In the genomic region with DNA sequence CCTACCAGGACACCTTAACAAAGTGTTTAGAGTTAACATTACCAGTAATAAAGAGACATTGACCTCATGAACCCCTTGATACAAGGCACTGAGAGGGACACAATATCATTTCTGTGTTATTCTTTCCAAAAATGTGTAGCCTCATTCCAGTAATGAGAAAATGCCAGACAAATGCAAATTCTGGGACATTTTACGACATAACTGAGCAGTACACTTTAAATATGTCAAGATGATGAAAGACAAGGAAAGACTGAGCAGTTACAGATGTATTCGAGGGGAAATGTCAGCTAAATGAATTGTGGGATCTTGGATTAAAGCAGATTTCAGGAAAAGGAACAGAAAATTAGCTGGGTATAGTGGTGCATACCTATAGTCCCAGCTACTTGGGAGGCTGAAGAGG, we compare ENCODE assay signal across 23 cellular contexts.
DNase-seq lines count a peak whose midpoint lies in the region; ATAC-seq and TF ChIP-seq lines count a peak whose summit lies in the region.
"Had no signal": no experiment of that assay in that cellular context is flagged by ENCODE, and none has a peak within 500 bp of the region (broad histone marks: within the 10 kb centered on the region; RNA-seq: fewer than 3 reads in every experiment).

No MANE protein-coding gene starts in this region.

- ATAC-seq in stimulated activated naive CD8-positive, alpha-beta T cell treated with anti-CD3 and anti-CD28 coated beads, Interleukin-15, amount 100 ng/mL, for 72 hours = no peak
- ATAC-seq in stimulated activated naive CD8-positive, alpha-beta T cell treated with anti-CD3 and anti-CD28 coated beads, Interleukin-15, Interleukin-2, amounts not matched to agents 100 U/mL and 50 U/mL, for 24 hours = no peak
- ATAC-seq in GM19328 (IDR thresholded peaks at IDR 0.05; ENCODE audit: unreplicated experiment) (no peak), GM21576 (IDR thresholded peaks at IDR 0.05; ENCODE audit: unreplicated experiment) (no peak)

- H3K4me3 Mint-ChIP-seq in stimulated activated naive CD8-positive, alpha-beta T cell treated with anti-CD3 and anti-CD28 coated beads, Interleukin-15, amount 100 ng/mL, for 72 hours = no peak overlapping the region
- H3K4me3 Mint-ChIP-seq: activated B cell treated with CpG ODN at 0.5 μM for 24 hours; activated naive CD8-positive, alpha-beta T cell; B cell; brain had no signal

- no peaks in the 10 kb centered on the region for H3K9me3 ChIP-seq in adipocyte (ENCODE audit: control insufficient read depth, low read length)
- H3K9me3 ChIP-seq: esophagus squamous epithelium, HAP-1, tibial nerve had no signal

- no peaks in the 10 kb centered on the region for H3K9me3 Mint-ChIP-seq in stimulated activated naive CD8-positive, alpha-beta T cell treated with anti-CD3 and anti-CD28 coated beads, Interleukin-15, amount 100 ng/mL, for 72 hours
- H3K9me3 Mint-ChIP-seq: activated B cell treated with CpG ODN at 0.5 μM for 24 hours, brain had no signal

- no peak for TF ChIP-seq CTCF in fibroblast of pulmonary artery (IDR thresholded peaks at IDR 0.05; ENCODE audit: low read length, missing control alignments)

- peaks cover 20% of the 10 kb centered on the region for H3K4me1 ChIP-seq in adipocyte (ENCODE audit: control insufficient read depth, insufficient read depth, low read length)
- H3K4me1 ChIP-seq: tibial nerve had no signal

- H3K27ac Mint-ChIP-seq in stimulated activated naive CD8-positive, alpha-beta T cell treated with anti-CD3 and anti-CD28 coated beads, Interleukin-15, amount 100 ng/mL, for 72 hours = peak overlapping the region; percentile 25 to 37
- H3K27ac Mint-ChIP-seq: activated B cell treated with CpG ODN at 0.5 μM for 24 hours; activated naive CD8-positive, alpha-beta T cell; B cell had no signal

- no peak for DNase-seq in stimulated activated naive CD8-positive, alpha-beta T cell treated with anti-CD3 and anti-CD28 coated beads, Interleukin-15, amount 100 ng/mL, for 72 hours
- no peak for DNase-seq in stimulated activated naive CD8-positive, alpha-beta T cell treated with anti-CD3 and anti-CD28 coated beads, Interleukin-15, Interleukin-2, amounts not matched to agents 100 U/mL and 50 U/mL, for 24 hours
- DNase-seq in adipocyte (ENCODE audit: low read depth) (peak; percentile 82), fibroblast of pulmonary artery (ENCODE audit: low read depth) (peak; percentile 7), AG08395 (ENCODE audit: low spot score) (no peak), T1000 (lab: John Stamatoyannopoulos, UW) (no peak)
- DNase-seq: 8988T; activated B cell treated with CpG ODN at 0.5 μM for 24 hours; activated CD4-positive, alpha-beta T cell treated with anti-CD3 and anti-CD28 coated beads, Interleukin-2, amount 50 U/mL, for 4 hours; DND-41; effector CD8-positive, alpha-beta T cell; esophagus squamous epithelium; kidney glomerular epithelial cell; NCI-H1105; NCI-H2029 treated with DMSO at 0.1 percent for 48 hours; NCI-H2227 treated with DMSO at 0.1 percent for 48 hours had no signal

- peaks cover 5% of the 10 kb centered on the region for H3K4me1 Mint-ChIP-seq in stimulated activated naive CD8-positive, alpha-beta T cell treated with anti-CD3 and anti-CD28 coated beads, Interleukin-15, amount 100 ng/mL, for 72 hours
- H3K4me1 Mint-ChIP-seq: activated B cell treated with CpG ODN at 0.5 μM for 24 hours, B cell had no signal

- H3K4me3 ChIP-seq in adipocyte (ENCODE audit: low read length) = no peak overlapping the region
- H3K4me3 ChIP-seq in fibroblast of pulmonary artery (replicated peaks; ENCODE audit: low read depth, low read length) = no peak overlapping the region
- H3K4me3 ChIP-seq: esophagus squamous epithelium, HAP-1, tibial nerve had no signal

- H3K27me3 Mint-ChIP-seq in stimulated activated naive CD8-positive, alpha-beta T cell treated with anti-CD3 and anti-CD28 coated beads, Interleukin-15, amount 100 ng/mL, for 72 hours = no peaks in the 10 kb centered on the region
- H3K27me3 Mint-ChIP-seq: activated B cell treated with CpG ODN at 0.5 μM for 24 hours; activated naive CD8-positive, alpha-beta T cell; B cell; brain had no signal

- no peaks in the 10 kb centered on the region for H3K27me3 ChIP-seq in adipocyte (replicated peaks; ENCODE audit: control insufficient read depth, insufficient read depth, low read length)
- H3K27me3 ChIP-seq: esophagus squamous epithelium, tibial nerve had no signal

- no peaks in the 10 kb centered on the region for H3K36me3 ChIP-seq in adipocyte (ENCODE audit: control insufficient read depth, insufficient read depth, low read length, severe bottlenecking)
- H3K36me3 ChIP-seq: HAP-1, tibial nerve had no signal

- H3K9ac ChIP-seq in adipocyte (ENCODE audit: low read length) = no peak overlapping the region

Comparison
In these comparisons a context has a peak if more than half of its experiments do, and no peak if none do; other contexts are left out.
1. DNase-seq: peak in adipocyte (single experiment) and fibroblast of pulmonary artery (single experiment); none in stimulated activated naive CD8-positive, alpha-beta T cell treated with anti-CD3 and anti-CD28 coated beads, Interleukin-15, amount 100 ng/mL, for 72 hours (0 of 2), stimulated activated naive CD8-positive, alpha-beta T cell treated with anti-CD3 and anti-CD28 coated beads, Interleukin-15, Interleukin-2, amounts not matched to agents 100 U/mL and 50 U/mL, for 24 hours (single experiment), AG08395 (single experiment) and T1000 (single experiment).